8 cellular contexts compared by ENCODE assay signal in the genomic region with DNA sequence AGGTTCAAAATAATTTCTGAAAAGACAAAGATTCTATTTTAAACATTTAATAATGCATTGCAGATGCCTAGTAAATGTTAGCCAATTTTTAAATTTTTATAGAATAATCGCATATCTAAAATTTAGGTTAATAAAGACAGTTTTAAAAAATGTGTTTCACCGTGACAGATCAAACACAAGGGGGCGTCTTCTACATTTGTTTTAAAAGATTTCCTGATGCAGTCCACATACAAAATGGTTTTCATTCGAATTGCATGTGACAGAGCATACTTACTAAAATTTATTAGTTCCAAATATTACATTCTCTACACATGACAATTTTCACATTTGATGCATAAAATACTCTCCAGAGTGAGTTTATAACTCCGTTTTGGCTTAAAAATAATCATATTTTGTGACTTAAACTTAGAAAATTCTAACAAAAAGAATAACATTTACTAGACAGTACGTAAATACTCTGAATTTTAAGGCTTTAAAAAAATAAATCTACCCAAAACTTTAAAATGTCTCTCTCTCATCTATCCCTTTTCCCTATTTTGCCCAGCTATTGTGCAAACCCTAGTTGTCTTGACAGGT.
A peak's percentile ranks its signal among the peaks of the same experiment; 100 is the strongest.
DNase-seq lines count a peak whose midpoint lies in the region; ATAC-seq and TF ChIP-seq lines count a peak whose summit lies in the region.
"Had no signal": no experiment of that assay in that cellular context is flagged by ENCODE, and none has a peak within 500 bp of the region (broad histone marks: within the 10 kb centered on the region; RNA-seq: fewer than 3 reads in every experiment).

No MANE protein-coding gene starts in this region.

- H3K9me3 Mint-ChIP-seq in endothelial cell (ENCODE audit: unreplicated experiment) = no peaks in the 10 kb centered on the region

- H3K27me3 Mint-ChIP-seq in endothelial cell (ENCODE audit: unreplicated experiment) = peaks cover 4% of the 10 kb centered on the region

- in situ Hi-C loops in GM13976 (cut with MboI; ENCODE audit: low sequenced_read_pairs, unreplicated experiment) = no loop called here

- H3K36me3 Mint-ChIP-seq in endothelial cell (ENCODE audit: low read depth, unreplicated experiment) = no peaks in the 10 kb centered on the region

- H3K4me3 Mint-ChIP-seq in endothelial cell (ENCODE audit: unreplicated experiment) = no peak overlapping the region

- TF ChIP-seq CTCF in endothelial cell (IDR thresholded peaks at IDR 0.05; ENCODE audit: unreplicated experiment) = peak; percentile 78
- no peak for TF ChIP-seq CTCF in GM13976 (IDR thresholded peaks at IDR 0.05; ENCODE audit: borderline replicate concordance, control extremely low read depth, extremely low read depth, insufficient read depth, missing control alignments)

- no peak overlapping the region for H3K27ac Mint-ChIP-seq in endothelial cell (ENCODE audit: unreplicated experiment)

- ATAC-seq in GM18511 (IDR thresholded peaks at IDR 0.05; ENCODE audit: unreplicated experiment) (no peak), HG02981 (IDR thresholded peaks at IDR 0.05; ENCODE audit: unreplicated experiment) (no peak)
- ATAC-seq: mucosa of descending colon had no signal

- H3K4me1 Mint-ChIP-seq in endothelial cell (ENCODE audit: unreplicated experiment) = peaks cover 6% of the 10 kb centered on the region

- peak; percentile 43 for DNase-seq in H4 (ENCODE audit: low spot score)
- DNase-seq in NOMO-1 treated with dmso at 0.1 percent for 144 hours (lab: John Stamatoyannopoulos, UW; ENCODE audit: unreplicated experiment) = peak; percentile 9
- DNase-seq in endothelial cell (ENCODE audit: low spot score) = peak; percentile 6
- peak; percentile 52 for DNase-seq in putamen (ENCODE audit: low spot score)
- DNase-seq in GM13976 (ENCODE audit: low spot score) = no peak
